ENCODE assay signal across 13 cellular contexts in the genomic region with DNA sequence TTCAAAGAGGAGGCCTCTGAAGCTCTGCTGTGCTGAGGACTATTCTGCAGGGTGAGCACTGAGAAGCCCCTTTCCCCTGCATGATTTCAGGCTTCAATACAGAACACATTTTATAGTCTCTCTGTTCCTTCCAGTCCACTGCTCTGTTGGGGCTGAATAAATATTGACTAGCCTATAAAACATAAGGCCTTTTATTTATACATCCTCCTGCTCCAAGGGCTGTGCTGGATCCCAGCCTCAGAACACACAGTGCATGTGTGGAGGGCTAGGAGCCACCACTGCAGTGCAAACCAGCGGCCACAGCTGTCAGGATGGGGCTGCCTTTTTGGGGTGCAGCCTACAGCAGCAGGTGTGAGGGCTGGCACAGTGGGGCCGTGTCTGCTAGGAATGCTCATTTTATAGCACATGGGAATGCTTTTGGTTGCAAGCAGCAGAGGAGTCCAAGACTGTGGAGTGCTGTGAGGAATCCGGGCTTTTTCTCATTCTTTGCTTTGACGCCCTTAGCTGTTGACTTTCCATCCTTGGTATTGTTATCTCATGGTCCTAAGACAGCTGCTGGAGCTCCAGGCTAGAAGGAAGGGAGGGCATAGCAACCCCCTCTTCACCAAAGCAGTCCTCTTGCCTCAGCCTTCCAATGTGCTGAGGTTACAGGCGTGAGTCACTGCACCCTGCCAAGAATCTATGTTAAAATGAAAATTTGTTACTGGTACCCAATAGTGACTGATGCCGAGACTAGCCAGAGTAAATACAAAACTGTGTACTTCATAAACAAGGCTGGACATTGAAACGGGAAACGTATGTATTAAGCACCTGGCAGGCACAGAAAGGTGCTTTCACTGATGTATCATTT.
DNase-seq lines count a peak whose midpoint lies in the region; ATAC-seq, FAIRE-seq and TF ChIP-seq lines count a peak whose summit lies in the region.
"Had no signal": no experiment of that assay in that cellular context is flagged by ENCODE, and none has a peak within 500 bp of the region (broad histone marks: within the 10 kb centered on the region; RNA-seq: fewer than 3 reads in every experiment).

No MANE protein-coding gene starts in this region.

- H3K4me3 Mint-ChIP-seq in CD8-positive, alpha-beta T cell, result no peak overlapping the region
- H3K4me3 Mint-ChIP-seq in immature natural killer cell, result no peak overlapping the region
- H3K4me3 Mint-ChIP-seq: naive B cell had no signal

- H3K27ac Mint-ChIP-seq in CD8-positive, alpha-beta T cell, result peak overlapping the region; percentile 90
- peak overlapping the region; percentile 15 to 86 (median 38) for H3K27ac Mint-ChIP-seq in immature natural killer cell

- CTCF ChIA-PET in CD8-positive, alpha-beta T cell (lab: Charles Lee), result interaction anchor here (0.8 kb wide), 1 partner anchor 254 kb away, joined by 3 read pairs; no protein-coding TSS in a partner anchor

- H3K36me3 ChIP-seq in CD8-positive, alpha-beta T cell (ENCODE audit: insufficient read depth, low read length), result no peaks in the 10 kb centered on the region

- intact Hi-C loops in CD8-positive, alpha-beta T cell (cut with DNase I, micrococcal nuclease), result loop anchor here in 1 of 2 experiments (10.0 kb wide), 1 partner anchor 1080 kb away; a partner anchor contains a TSS
- intact Hi-C loops in dorsolateral prefrontal cortex (cut with DNase I), result no loop called here

- no peaks in the 10 kb centered on the region for H3K27me3 ChIP-seq in CD8-positive, alpha-beta T cell (ENCODE audit: insufficient read depth, low read length)
- H3K27me3 ChIP-seq in dorsolateral prefrontal cortex, result peaks cover 0 to 9% (median 0%) of the 10 kb centered on the region in 45 donors

- no peaks in the 10 kb centered on the region for H3K9me3 Mint-ChIP-seq in CD8-positive, alpha-beta T cell
- no peaks in the 10 kb centered on the region for H3K9me3 Mint-ChIP-seq in immature natural killer cell

- DNase-seq in CD8-positive, alpha-beta T cell, result no peak
- no peak for DNase-seq in HTR-8/SVneo (ENCODE audit: insufficient read length, low spot score)
- DNase-seq in immature natural killer cell, result no peak
- DNase-seq in 8988T, result no peak
- no peak for DNase-seq in dorsolateral prefrontal cortex
- DNase-seq: activated CD4-positive, alpha-beta T cell treated with anti-CD3 and anti-CD28 coated beads for 4 hours; cerebellar nuclear complex; hippocampal formation; naive B cell had no signal

- no peak for ATAC-seq in CD8-positive, alpha-beta T cell
- ATAC-seq in SK-N-SH treated with all-trans-retinoic acid at 6 μM for 48 hours (peak; percentile 43), GM21737 (IDR thresholded peaks at IDR 0.05; ENCODE audit: unreplicated experiment) (no peak), HG02840 (IDR thresholded peaks at IDR 0.05; ENCODE audit: low FRiP score, unreplicated experiment) (no peak)
- ATAC-seq: K562 had no signal

- no peak overlapping the region for H3K27ac ChIP-seq in CD8-positive, alpha-beta T cell (ENCODE audit: low read depth, low read length)
- peak overlapping the region in 8 of 59 donors; percentile 2 to 59 (median 16) for H3K27ac ChIP-seq in dorsolateral prefrontal cortex

- H3K4me1 Mint-ChIP-seq in CD8-positive, alpha-beta T cell (ENCODE audit: low read depth), result peaks cover 76% of the 10 kb centered on the region
- peaks cover 41 to 51% of the 10 kb centered on the region in 2 donors for H3K4me1 Mint-ChIP-seq in immature natural killer cell

- TF ChIP-seq CTCF in CD8-positive, alpha-beta T cell (IDR thresholded peaks at IDR 0.05), result no peak
- no peak for TF ChIP-seq CTCF in dorsolateral prefrontal cortex (IDR thresholded peaks at IDR 0.05 in 54 of 56, conservative IDR thresholded peaks at IDR 0.05 in 2 of 56; ENCODE audit: low read depth in 1 of 56, partially characterized antibody in 56 of 56)

- peak; percentile 13 for FAIRE-seq in HTR-8/SVneo (lab: Jason Lieb, UNC)
- FAIRE-seq: K562 had no signal

- H3K9me3 ChIP-seq in CD8-positive, alpha-beta T cell (ENCODE audit: low read length), result no peaks in the 10 kb centered on the region

- no peaks in the 10 kb centered on the region for H3K27me3 Mint-ChIP-seq in CD8-positive, alpha-beta T cell (ENCODE audit: low read depth)
- peaks cover 0 to 7% (median 0%) of the 10 kb centered on the region in 3 donors for H3K27me3 Mint-ChIP-seq in immature natural killer cell (ENCODE audit: low read depth in 3 of 3)

- H3K4me1 ChIP-seq in CD8-positive, alpha-beta T cell (ENCODE audit: insufficient read depth, low read length), result peaks cover 70% of the 10 kb centered on the region

- POLR2A ChIA-PET in CD8-positive, alpha-beta T cell (lab: Charles Lee), result no interaction called here

- no peak overlapping the region for H3K4me3 ChIP-seq in CD8-positive, alpha-beta T cell (ENCODE audit: low read depth, low read length)
- no peak overlapping the region for H3K4me3 ChIP-seq in dorsolateral prefrontal cortex
- H3K4me3 ChIP-seq: K562 had no signal

- H3K36me3 Mint-ChIP-seq in CD8-positive, alpha-beta T cell, result no peaks in the 10 kb centered on the region
- peaks cover 0 to 3% (median 0%) of the 10 kb centered on the region in 3 donors for H3K36me3 Mint-ChIP-seq in immature natural killer cell

TF ChIP-seq in SK-N-SH treated with all-trans-retinoic acid at 6 μM for 48 hours, 23 proteins besides CTCF, POLR2A, EP300 and RAD21 (continues in another document):
- no peak for TF ChIP-seq GLIS3 (CRISPR knock-in tag; IDR thresholded peaks at IDR 0.05)
- TF ChIP-seq RARB (CRISPR knock-in tag; IDR thresholded peaks at IDR 0.05), result no peak
- TF ChIP-seq, protein P1, sequence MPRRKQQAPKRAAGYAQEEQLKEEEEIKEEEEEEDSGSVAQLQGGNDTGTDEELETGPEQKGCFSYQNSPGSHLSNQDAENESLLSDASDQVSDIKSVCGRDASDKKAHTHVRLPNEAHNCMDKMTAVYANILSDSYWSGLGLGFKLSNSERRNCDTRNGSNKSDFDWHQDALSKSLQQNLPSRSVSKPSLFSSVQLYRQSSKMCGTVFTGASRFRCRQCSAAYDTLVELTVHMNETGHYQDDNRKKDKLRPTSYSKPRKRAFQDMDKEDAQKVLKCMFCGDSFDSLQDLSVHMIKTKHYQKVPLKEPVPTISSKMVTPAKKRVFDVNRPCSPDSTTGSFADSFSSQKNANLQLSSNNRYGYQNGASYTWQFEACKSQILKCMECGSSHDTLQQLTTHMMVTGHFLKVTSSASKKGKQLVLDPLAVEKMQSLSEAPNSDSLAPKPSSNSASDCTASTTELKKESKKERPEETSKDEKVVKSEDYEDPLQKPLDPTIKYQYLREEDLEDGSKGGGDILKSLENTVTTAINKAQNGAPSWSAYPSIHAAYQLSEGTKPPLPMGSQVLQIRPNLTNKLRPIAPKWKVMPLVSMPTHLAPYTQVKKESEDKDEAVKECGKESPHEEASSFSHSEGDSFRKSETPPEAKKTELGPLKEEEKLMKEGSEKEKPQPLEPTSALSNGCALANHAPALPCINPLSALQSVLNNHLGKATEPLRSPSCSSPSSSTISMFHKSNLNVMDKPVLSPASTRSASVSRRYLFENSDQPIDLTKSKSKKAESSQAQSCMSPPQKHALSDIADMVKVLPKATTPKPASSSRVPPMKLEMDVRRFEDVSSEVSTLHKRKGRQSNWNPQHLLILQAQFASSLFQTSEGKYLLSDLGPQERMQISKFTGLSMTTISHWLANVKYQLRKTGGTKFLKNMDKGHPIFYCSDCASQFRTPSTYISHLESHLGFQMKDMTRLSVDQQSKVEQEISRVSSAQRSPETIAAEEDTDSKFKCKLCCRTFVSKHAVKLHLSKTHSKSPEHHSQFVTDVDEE (CRISPR knock-in tag; IDR thresholded peaks at IDR 0.05), result no peak
- TF ChIP-seq ZFP30 (CRISPR knock-in tag; IDR thresholded peaks at IDR 0.05), result no peak
- no peak for TF ChIP-seq ZFP3 (CRISPR knock-in tag; IDR thresholded peaks at IDR 0.05)
- TF ChIP-seq, protein P2, sequence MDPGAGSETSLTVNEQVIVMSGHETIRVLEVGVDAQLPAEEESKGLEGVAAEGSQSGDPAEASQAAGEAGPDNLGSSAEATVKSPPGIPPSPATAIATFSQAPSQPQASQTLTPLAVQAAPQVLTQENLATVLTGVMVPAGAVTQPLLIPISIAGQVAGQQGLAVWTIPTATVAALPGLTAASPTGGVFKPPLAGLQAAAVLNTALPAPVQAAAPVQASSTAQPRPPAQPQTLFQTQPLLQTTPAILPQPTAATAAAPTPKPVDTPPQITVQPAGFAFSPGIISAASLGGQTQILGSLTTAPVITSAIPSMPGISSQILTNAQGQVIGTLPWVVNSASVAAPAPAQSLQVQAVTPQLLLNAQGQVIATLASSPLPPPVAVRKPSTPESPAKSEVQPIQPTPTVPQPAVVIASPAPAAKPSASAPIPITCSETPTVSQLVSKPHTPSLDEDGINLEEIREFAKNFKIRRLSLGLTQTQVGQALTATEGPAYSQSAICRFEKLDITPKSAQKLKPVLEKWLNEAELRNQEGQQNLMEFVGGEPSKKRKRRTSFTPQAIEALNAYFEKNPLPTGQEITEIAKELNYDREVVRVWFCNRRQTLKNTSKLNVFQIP (CRISPR knock-in tag; IDR thresholded peaks at IDR 0.05; ENCODE audit: borderline replicate concordance, low read depth), result no peak
- no peak for TF ChIP-seq TCF4 (CRISPR knock-in tag; IDR thresholded peaks at IDR 0.05; ENCODE audit: borderline replicate concordance)
- TF ChIP-seq, protein P3, sequence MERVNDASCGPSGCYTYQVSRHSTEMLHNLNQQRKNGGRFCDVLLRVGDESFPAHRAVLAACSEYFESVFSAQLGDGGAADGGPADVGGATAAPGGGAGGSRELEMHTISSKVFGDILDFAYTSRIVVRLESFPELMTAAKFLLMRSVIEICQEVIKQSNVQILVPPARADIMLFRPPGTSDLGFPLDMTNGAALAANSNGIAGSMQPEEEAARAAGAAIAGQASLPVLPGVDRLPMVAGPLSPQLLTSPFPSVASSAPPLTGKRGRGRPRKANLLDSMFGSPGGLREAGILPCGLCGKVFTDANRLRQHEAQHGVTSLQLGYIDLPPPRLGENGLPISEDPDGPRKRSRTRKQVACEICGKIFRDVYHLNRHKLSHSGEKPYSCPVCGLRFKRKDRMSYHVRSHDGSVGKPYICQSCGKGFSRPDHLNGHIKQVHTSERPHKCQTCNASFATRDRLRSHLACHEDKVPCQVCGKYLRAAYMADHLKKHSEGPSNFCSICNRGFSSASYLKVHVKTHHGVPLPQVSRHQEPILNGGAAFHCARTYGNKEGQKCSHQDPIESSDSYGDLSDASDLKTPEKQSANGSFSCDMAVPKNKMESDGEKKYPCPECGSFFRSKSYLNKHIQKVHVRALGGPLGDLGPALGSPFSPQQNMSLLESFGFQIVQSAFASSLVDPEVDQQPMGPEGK (CRISPR knock-in tag; IDR thresholded peaks at IDR 0.05; ENCODE audit: borderline replicate concordance), result no peak
- no peak for TF ChIP-seq OSR1 (CRISPR knock-in tag; IDR thresholded peaks at IDR 0.05)
- TF ChIP-seq ZC3H10 (CRISPR knock-in tag; IDR thresholded peaks at IDR 0.05), result no peak
- TF ChIP-seq ZNF8 (CRISPR knock-in tag; IDR thresholded peaks at IDR 0.05), result no peak
- TF ChIP-seq ARNTL (CRISPR knock-in tag; IDR thresholded peaks at IDR 0.05; ENCODE audit: borderline replicate concordance, low read depth), result no peak
- TF ChIP-seq BACH2 (CRISPR knock-in tag; IDR thresholded peaks at IDR 0.05; ENCODE audit: borderline replicate concordance), result no peak
- TF ChIP-seq SNAI2 (CRISPR knock-in tag; IDR thresholded peaks at IDR 0.05), result no peak
- TF ChIP-seq CSDC2 (CRISPR knock-in tag; IDR thresholded peaks at IDR 0.05), result no peak
